1 cellular context compared by ENCODE assay signal in genomic region chr5:140401362-140402257, GRCh38.
A peak's percentile ranks its signal among the peaks of the same experiment; 100 is the strongest.
TF ChIP-seq lines count a peak whose summit lies in the region.

ANKHD1 (plus strand) TSS chr5:140401833; CDS start chr5:140401968, 135 bp downstream.

TF ChIP-seq in HepG2, 621 proteins besides CTCF, POLR2A, EP300 and RAD21 (continued from another document and continues in another):
- peak in 1 of 2 experiments; percentile 39; a peak in 1 of 4 replicates for TF ChIP-seq ATF4 (CRISPR knock-in tag; IDR thresholded peaks at IDR 0.05)
- peak; percentile 57; the same call in 1 of the 2 replicates for TF ChIP-seq ZNF724P (CRISPR knock-in tag; IDR thresholded peaks at IDR 0.05; ENCODE audit: borderline replicate concordance)
- TF ChIP-seq ZNF562 (CRISPR knock-in tag; IDR thresholded peaks at IDR 0.05; ENCODE audit: borderline replicate concordance), result no peak
- TF ChIP-seq ZNF605 (CRISPR knock-in tag; IDR thresholded peaks at IDR 0.05), result peak; percentile 75; the same call in 1 of the 2 replicates
- TF ChIP-seq ZNF260 (CRISPR knock-in tag; IDR thresholded peaks at IDR 0.05; ENCODE audit: borderline replicate concordance, low read depth), result no peak
- no peak for TF ChIP-seq ZBTB14 (CRISPR knock-in tag; IDR thresholded peaks at IDR 0.05)
- no peak for TF ChIP-seq CSRNP2 (CRISPR knock-in tag; conservative IDR thresholded peaks at IDR 0.05; ENCODE audit: low read depth)
- no peak for TF ChIP-seq ZFP41 (CRISPR knock-in tag; IDR thresholded peaks at IDR 0.05; ENCODE audit: borderline replicate concordance)
- no peak for TF ChIP-seq ZNF549 (CRISPR knock-in tag; IDR thresholded peaks at IDR 0.05)
- no peak for TF ChIP-seq STAT6 (CRISPR knock-in tag; IDR thresholded peaks at IDR 0.05; ENCODE audit: borderline replicate concordance)
- no peak; the same call in 1 of the 2 replicates for TF ChIP-seq PITX1 (CRISPR knock-in tag; IDR thresholded peaks at IDR 0.05)
- no peak; the same call in 1 of the 2 replicates for TF ChIP-seq ZNF44 (CRISPR knock-in tag; IDR thresholded peaks at IDR 0.05)
- TF ChIP-seq MYPOP (CRISPR knock-in tag; IDR thresholded peaks at IDR 0.05), result 0 out of 2 replicates have a peak, but pooled peaks have one; percentile 41
- peak; percentile 56 for TF ChIP-seq RFX5 (IDR thresholded peaks at IDR 0.05; ENCODE audit: low read depth, low read length)
- peak; percentile 94 for TF ChIP-seq AGO2 (optimal IDR thresholded peaks at IDR 0.05; ENCODE audit: low read depth, low read length)
- TF ChIP-seq ZBTB39 (CRISPR knock-in tag; IDR thresholded peaks at IDR 0.05), result peak; percentile 59; the same call in 1 of the 2 replicates
- no peak; the same call in 1 of the 2 replicates for TF ChIP-seq MYC (CRISPR knock-in tag; IDR thresholded peaks at IDR 0.05; ENCODE audit: borderline replicate concordance)
- 0 out of 2 replicates have a peak, but pooled peaks have one; percentile 21 for TF ChIP-seq ZNF264 (CRISPR knock-in tag; IDR thresholded peaks at IDR 0.05)
- no peak for TF ChIP-seq SMYD3 (CRISPR knock-in tag; IDR thresholded peaks at IDR 0.05)
- no peak for TF ChIP-seq ZBTB43 (CRISPR knock-in tag; conservative IDR thresholded peaks at IDR 0.05)
- TF ChIP-seq GLI4 (CRISPR knock-in tag; IDR thresholded peaks at IDR 0.05; ENCODE audit: borderline replicate concordance), result no peak
- no peak for TF ChIP-seq NFE2 (CRISPR knock-in tag; IDR thresholded peaks at IDR 0.05)
- peak; percentile 16 for TF ChIP-seq CBX1 (IDR thresholded peaks at IDR 0.05; ENCODE audit: low read depth)
- no peak for TF ChIP-seq ZNF20 (CRISPR knock-in tag; IDR thresholded peaks at IDR 0.05)
- no peak for TF ChIP-seq DPF2 (CRISPR knock-in tag; IDR thresholded peaks at IDR 0.05; ENCODE audit: borderline replicate concordance, low read depth)
- 0 out of 2 replicates have a peak, but pooled peaks have one; percentile 31 for TF ChIP-seq RBAK (CRISPR knock-in tag; IDR thresholded peaks at IDR 0.05)
- TF ChIP-seq ZNF513 (CRISPR knock-in tag; conservative IDR thresholded peaks at IDR 0.05), result no peak
- no peak for TF ChIP-seq SRSF4 (IDR thresholded peaks at IDR 0.05; ENCODE audit: low read depth, low read length, poor library complexity, severe bottlenecking)
- no peak for TF ChIP-seq ZBTB38 (CRISPR knock-in tag; IDR thresholded peaks at IDR 0.05)
- peak; percentile 56; the same call in 1 of the 2 replicates for TF ChIP-seq ZNF589 (CRISPR knock-in tag; conservative IDR thresholded peaks at IDR 0.05)
- no peak for TF ChIP-seq ZNF703 (CRISPR knock-in tag; IDR thresholded peaks at IDR 0.05; ENCODE audit: borderline replicate concordance)
- no peak for TF ChIP-seq ZNF556 (CRISPR knock-in tag; IDR thresholded peaks at IDR 0.05; ENCODE audit: borderline replicate concordance)
- peak; percentile 3; the same call in 1 of the 2 replicates for TF ChIP-seq ZNF318 (CRISPR knock-in tag; IDR thresholded peaks at IDR 0.05)
- no peak for TF ChIP-seq TRIM24 (CRISPR knock-in tag; IDR thresholded peaks at IDR 0.05)
- no peak for TF ChIP-seq EZH2 (conservative IDR thresholded peaks at IDR 0.05; ENCODE audit: low read depth, low read length)
- no peak for TF ChIP-seq KAT2B (IDR thresholded peaks at IDR 0.05; ENCODE audit: borderline replicate concordance, low read depth, low read length)
- no peak; the same call in 1 of the 2 replicates for TF ChIP-seq ZNF224 (CRISPR knock-in tag; IDR thresholded peaks at IDR 0.05)
- TF ChIP-seq TMF1 (CRISPR knock-in tag; IDR thresholded peaks at IDR 0.05; ENCODE audit: low read depth), result no peak
- peak; percentile 20; the same call in 1 of the 2 replicates for TF ChIP-seq ZNF570 (CRISPR knock-in tag; IDR thresholded peaks at IDR 0.05; ENCODE audit: borderline replicate concordance)
- TF ChIP-seq GATAD2A (CRISPR knock-in tag; IDR thresholded peaks at IDR 0.05), result peak; percentile 18; the same call in 1 of the 2 replicates
